Comparison of ENCODE assay signal across 10 cellular contexts in the genomic region with DNA sequence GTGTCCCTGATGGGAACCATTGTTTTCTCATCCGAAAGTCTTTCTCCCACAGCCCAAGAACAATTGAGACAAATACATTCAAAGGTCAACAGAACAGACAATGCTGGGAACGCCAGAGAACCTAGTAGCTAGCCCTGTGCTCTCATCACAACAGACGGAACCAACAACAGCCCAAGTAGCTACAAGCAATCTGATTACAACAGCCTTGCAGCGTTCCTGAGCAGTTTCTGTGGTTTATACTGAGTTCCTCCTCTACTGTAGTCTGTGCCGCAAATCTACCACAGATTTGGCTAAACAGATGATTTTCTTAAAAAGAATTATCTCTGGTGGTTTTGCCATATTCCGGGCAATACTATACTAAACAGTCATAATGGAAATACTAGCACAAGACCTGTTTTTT.
DNase-seq lines count a peak whose midpoint lies in the region; ATAC-seq, FAIRE-seq and TF ChIP-seq lines count a peak whose summit lies in the region.
"Had no signal": no experiment of that assay in that cellular context is flagged by ENCODE, and none has a peak within 500 bp of the region (broad histone marks: within the 10 kb centered on the region; RNA-seq: fewer than 3 reads in every experiment).

No MANE protein-coding gene starts in this region.

- ATAC-seq in heart right ventricle, result peak; percentile 42 to 83 (median 62)

- TF ChIP-seq CTCF in KMS-11 (conservative IDR thresholded peaks at IDR 0.05; ENCODE audit: low read depth, low read length) (no peak), heart right ventricle (IDR thresholded peaks at IDR 0.05) (no peak)

- H3K27ac ChIP-seq in KMS-11 (no peak overlapping the region), heart right ventricle (peak overlapping the region in 6 of 10 donors; percentile 30 to 58 (median 47))

- H3K9me3 ChIP-seq in heart right ventricle, result no peaks in the 10 kb centered on the region
- H3K9me3 ChIP-seq: gastrocnemius medialis had no signal

- FAIRE-seq in GM18507 (lab: Jason Lieb, UNC), result peak; percentile 15
- FAIRE-seq: TTC549 had no signal

- no peaks in the 10 kb centered on the region for H3K36me3 ChIP-seq in KMS-11 (ENCODE audit: insufficient read depth)
- H3K36me3 ChIP-seq in heart right ventricle, result no peaks in the 10 kb centered on the region
- H3K36me3 ChIP-seq: gastrocnemius medialis had no signal

- H3K4me1 ChIP-seq in KMS-11 (ENCODE audit: low read depth, poor library complexity, severe bottlenecking) (peaks cover 25% of the 10 kb centered on the region), heart right ventricle (peaks cover 0 to 34% (median 14%) of the 10 kb centered on the region in 9 donors)
- H3K4me1 ChIP-seq: gastrocnemius medialis had no signal

- H2AFZ ChIP-seq in KMS-11 (ENCODE audit: low read depth), result no peak overlapping the region

- no peaks in the 10 kb centered on the region for H3K79me2 ChIP-seq in KMS-11 (ENCODE audit: insufficient read depth, low read depth)

- H3K9ac ChIP-seq in KMS-11, result no peak overlapping the region

- DNase-seq in GM18507 (ENCODE audit: extremely low spot score, insufficient read length, low read depth) (no peak), H4 (ENCODE audit: low spot score) (peak; percentile 84), heart right ventricle (no peak), SW480 (ENCODE audit: low spot score) (no peak), GDM1 (lab: John Stamatoyannopoulos, UW) (no peak), NCI-H187 treated with DMSO at 0.1 percent for 48 hours (lab: John Stamatoyannopoulos, UW) (no peak), NCI-H345 treated with DMSO at 0.1 percent for 48 hours (lab: John Stamatoyannopoulos, UW; ENCODE audit: unreplicated experiment) (no peak)
- DNase-seq: gastrocnemius medialis had no signal

- H3K27me3 ChIP-seq in KMS-11 (ENCODE audit: insufficient read depth, low read depth), result no peaks in the 10 kb centered on the region
- H3K27me3 ChIP-seq in heart right ventricle, result no peaks in the 10 kb centered on the region
- H3K27me3 ChIP-seq: gastrocnemius medialis had no signal

- no peak overlapping the region for H3K4me3 ChIP-seq in KMS-11 (IDR thresholded peaks at IDR 0.05; ENCODE audit: insufficient read depth, low read depth, low read length)
- H3K4me3 ChIP-seq in heart right ventricle, result peak overlapping the region in 4 of 10 donors; percentile 1 to 20 (median 4)
- H3K4me3 ChIP-seq: gastrocnemius medialis had no signal

- intact Hi-C loops in heart right ventricle (cut with DNase I), result loop anchor here in 2 of 10 donors (10.0 kb wide), 3 partner anchors 67 to 437 kb away; a partner anchor contains a TSS

- H3K4me2 ChIP-seq in KMS-11, result peak overlapping the region; percentile 73

- WGBS in heart right ventricle, 2 donors, result 49 to 63% methylated on average over 6 of the region's 6 CpGs

- no peaks in the 10 kb centered on the region for H4K20me1 ChIP-seq in KMS-11 (ENCODE audit: insufficient read depth)
